In genomic region chr13:79246575-79246949, GRCh38 we compare ENCODE assay signal across 13 cellular contexts.
DNase-seq lines count a peak whose midpoint lies in the region; ATAC-seq, FAIRE-seq and TF ChIP-seq lines count a peak whose summit lies in the region.
"Had no signal": no experiment of that assay in that cellular context is flagged by ENCODE, and none has a peak within 500 bp of the region (broad histone marks: within the 10 kb centered on the region; RNA-seq: fewer than 3 reads in every experiment).

No MANE protein-coding gene starts in this region.

- no peaks in the 10 kb centered on the region for H3K36me3 Mint-ChIP-seq in Calu3 (ENCODE audit: insufficient read depth, unreplicated experiment)
- H3K36me3 Mint-ChIP-seq: activated CD4-positive, alpha-beta memory T cell treated with anti-CD3 and anti-CD28 coated beads for 36 hours had no signal

- no peak overlapping the region for H3K4me3 Mint-ChIP-seq in Calu3 (ENCODE audit: low read depth, unreplicated experiment)
- H3K4me3 Mint-ChIP-seq: activated CD4-positive, alpha-beta memory T cell treated with anti-CD3 and anti-CD28 coated beads for 36 hours had no signal

- no peaks in the 10 kb centered on the region for H3K9me3 ChIP-seq in GM12878 (replicated peaks; ENCODE audit: control insufficient read depth, insufficient read depth, low read length)
- H3K9me3 ChIP-seq: upper lobe of right lung had no signal

- peak; percentile 22 for DNase-seq in HT-29 (ENCODE audit: low spot score)
- no peak for DNase-seq in GM12878 (ENCODE audit: low read depth, low spot score)
- DNase-seq in Calu3 = no peak
- no peak for DNase-seq in RCC 7860 (ENCODE audit: low spot score)
- DNase-seq in islet precursor cell = no peak
- DNase-seq in NCI-H524 treated with DMSO at 0.1 percent for 48 hours (lab: John Stamatoyannopoulos, UW) = no peak
- DNase-seq: activated CD4-positive, alpha-beta memory T cell treated with anti-CD3 and anti-CD28 coated beads for 36 hours; cerebellar nuclear complex; GDM1; NCI-H446 treated with DMSO at 0.1 percent for 48 hours; upper lobe of right lung had no signal

- peaks cover 7% of the 10 kb centered on the region for H3K4me1 ChIP-seq in GM12878 (ENCODE audit: control insufficient read depth, insufficient read depth, low read length)
- H3K4me1 ChIP-seq: upper lobe of right lung had no signal

- in situ Hi-C loops in GM12878 (cut with MboI) = no loop called here

- POLR2A ChIA-PET in GM12878 (lab: Charles Lee) = no interaction called here

- no peaks in the 10 kb centered on the region for H3K27me3 Mint-ChIP-seq in Calu3 (ENCODE audit: unreplicated experiment)

- peak overlapping the region; percentile 57 for H2AFZ ChIP-seq in GM12878 (ENCODE audit: control insufficient read depth, low read depth, low read length)

- no peak for TF ChIP-seq EP300 in GM12878 (IDR thresholded peaks at IDR 0.05; ENCODE audit: borderline replicate concordance in 1 of 2, control insufficient read depth in 1 of 2, low read depth in 2 of 2, low read length in 2 of 2)

- H3K27ac Mint-ChIP-seq in Calu3 (ENCODE audit: unreplicated experiment) = no peak overlapping the region
- H3K27ac Mint-ChIP-seq: activated CD4-positive, alpha-beta memory T cell treated with anti-CD3 and anti-CD28 coated beads for 36 hours had no signal

- 42% methylated on average over 4 of the region's 4 CpGs for WGBS in GM12878 (ENCODE audit: insufficient coverage, insufficient replicate concordance, low lambda C conversion rate, missing lambda C conversion rate)

- no peaks in the 10 kb centered on the region for H3K9me3 Mint-ChIP-seq in Calu3 (ENCODE audit: low read depth, unreplicated experiment)
- H3K9me3 Mint-ChIP-seq: activated CD4-positive, alpha-beta memory T cell treated with anti-CD3 and anti-CD28 coated beads for 36 hours had no signal

- H3K4me2 ChIP-seq in GM12878 (ENCODE audit: control insufficient read depth, insufficient read depth) = peak overlapping the region; percentile 46; the same call in 1 of the 2 replicates

- H3K27ac ChIP-seq in GM12878 (ENCODE audit: control insufficient read depth, insufficient read depth) = no peak overlapping the region
- H3K27ac ChIP-seq: upper lobe of right lung had no signal

- TF ChIP-seq POLR2A in GM12878 (IDR thresholded peaks at IDR 0.05; ENCODE audit: low read depth, low read length) = no peak

- RAD21 ChIA-PET in GM12878 (lab: Charles Lee; ENCODE audit: unreplicated experiment) = interaction anchor here (1.0 kb wide), 1 partner anchor 1005 kb away, joined by 4 read pairs; no protein-coding TSS in a partner anchor

- TF ChIP-seq CTCF in GM12873 (IDR thresholded peaks at IDR 0.05; ENCODE audit: insufficient read depth, low read depth, low read length, missing control alignments) (peak; percentile 31), GM12878 (IDR thresholded peaks at IDR 0.05 in 2 of 3, conservative IDR thresholded peaks at IDR 0.05 in 1 of 3; ENCODE audit: control insufficient read depth in 2 of 3, extremely low read depth in 1 of 3, insufficient read depth in 1 of 3, low read depth in 3 of 3, low read length in 3 of 3) (peak; percentile 23 to 50 (median 42); a peak in 5 of 6 replicates), Calu3 (IDR thresholded peaks at IDR 0.05; ENCODE audit: unreplicated experiment) (no peak)

- no peaks in the 10 kb centered on the region for H3K4me1 Mint-ChIP-seq in Calu3 (ENCODE audit: low read depth, unreplicated experiment)

- no peaks in the 10 kb centered on the region for H3K79me2 ChIP-seq in GM12878 (ENCODE audit: control insufficient read depth, insufficient read depth, low read length)

- no peaks in the 10 kb centered on the region for H3K36me3 ChIP-seq in GM12878 (ENCODE audit: control insufficient read depth in 2 of 2, insufficient read depth in 2 of 2, low read length in 1 of 2)
- H3K36me3 ChIP-seq: upper lobe of right lung had no signal

- SMC1A ChIA-PET in GM12878 (lab: Charles Lee; ENCODE audit: uncharacterized antibody, unreplicated experiment) = interaction anchor here (0.8 to 2.1 kb wide), 4 partner anchors 10 to 1109 kb away, joined by 3 to 7 read pairs (median 4); no protein-coding TSS in a partner anchor

- no peak overlapping the region for H3K4me3 ChIP-seq in GM12878
- H3K4me3 ChIP-seq: upper lobe of right lung had no signal

- intact Hi-C loops in GM12878 (cut with micrococcal nuclease; ENCODE audit: unreplicated experiment) (loop anchor here (1.0 to 5.0 kb wide), 3 partner anchors 179 to 370 kb away; no protein-coding TSS in a partner anchor), Calu3 (cut with micrococcal nuclease; ENCODE audit: unreplicated experiment) (no loop called here)

- no peak overlapping the region for H3K9ac ChIP-seq in GM12878 (ENCODE audit: control insufficient read depth, insufficient read depth, low read length)

- no peaks in the 10 kb centered on the region for H4K20me1 ChIP-seq in GM12878 (ENCODE audit: control insufficient read depth, insufficient read depth)

- no peak for FAIRE-seq in GM12878 (lab: Jason Lieb, UNC)
- FAIRE-seq in RCC 7860 (lab: Jason Lieb, UNC) = no peak

- BruUV-seq in GM12878 (replicated peaks; lab: Mats Ljungman, UMichigan) = no TSS peak
- BruUV-seq in Calu3 (replicated peaks; lab: Mats Ljungman, UMichigan) = no TSS peak

- CTCF ChIA-PET in GM12878 (lab: Yijun Ruan, JAX) (interaction anchor here (0.7 to 1.7 kb wide), 5 partner anchors 10 to 608 kb away, joined by 3 to 5 read pairs (median 3); no protein-coding TSS in a partner anchor), Calu3 (lab: Charles Lee) (no interaction called here)

- no peaks in the 10 kb centered on the region for H3K27me3 ChIP-seq in GM12878 (replicated peaks in 1 of 2; ENCODE audit: control insufficient read depth in 2 of 2, insufficient read depth in 2 of 2, low read length in 1 of 2)
- H3K27me3 ChIP-seq: upper lobe of right lung had no signal

- peak; percentile 68 for TF ChIP-seq RAD21 in GM12878 (IDR thresholded peaks at IDR 0.05; ENCODE audit: insufficient read depth, low read depth, low read length)

- ATAC-seq in GM21360 (IDR thresholded peaks at IDR 0.05; ENCODE audit: unreplicated experiment) = peak; percentile 42
- peak; percentile 79 for ATAC-seq in GM12878
- ATAC-seq: upper lobe of right lung had no signal

TF ChIP-seq in GM12878, 131 proteins besides CTCF, POLR2A, EP300 and RAD21:
- TF ChIP-seq MEF2B (IDR thresholded peaks at IDR 0.05; ENCODE audit: partially characterized antibody, poor library complexity, severe bottlenecking) = no peak
- TF ChIP-seq SKIL (IDR thresholded peaks at IDR 0.05; ENCODE audit: low read depth, poor library complexity, severe bottlenecking) = peak; percentile 22
- peak; percentile 30; the same call in 1 of the 2 replicates for TF ChIP-seq SMC3 (IDR thresholded peaks at IDR 0.05; ENCODE audit: borderline replicate concordance, low read length)
